In the genomic region with DNA sequence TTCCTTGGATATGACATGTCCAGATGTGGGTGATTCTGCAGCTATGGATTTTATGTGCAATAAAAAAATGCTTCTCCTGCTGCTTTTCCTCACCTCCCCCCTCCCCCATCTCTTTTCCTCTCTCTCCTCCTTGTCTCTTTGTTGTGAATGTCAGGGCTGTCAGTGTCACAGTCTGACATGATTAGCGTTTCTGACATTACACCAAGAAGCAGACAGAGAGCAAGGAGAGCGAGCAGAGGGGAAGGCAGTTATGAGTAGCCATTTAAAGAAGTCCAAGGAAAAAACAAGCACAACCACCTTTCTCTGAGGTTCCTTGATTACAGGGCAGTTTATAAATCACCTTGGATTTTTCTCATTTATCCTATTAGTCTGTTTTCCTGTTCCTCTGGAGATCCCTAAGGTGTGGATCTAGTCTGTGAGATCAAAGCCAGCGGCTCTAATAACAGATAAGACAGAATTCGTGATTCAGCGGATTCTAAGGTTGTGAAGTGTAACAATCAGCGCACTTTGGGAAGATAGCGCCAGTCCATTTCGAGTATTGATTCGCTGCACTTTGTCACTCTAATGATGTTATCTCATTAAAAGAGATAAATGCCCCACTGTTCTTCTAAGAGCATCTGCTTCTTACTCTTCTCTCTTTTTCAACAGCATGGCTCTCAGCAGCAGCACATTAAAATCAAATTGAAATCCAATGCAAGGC, we compare ENCODE assay signal across 14 cellular contexts.
DNase-seq lines count a peak whose midpoint lies in the region; ATAC-seq and TF ChIP-seq lines count a peak whose summit lies in the region.
"Had no signal": no experiment of that assay in that cellular context is flagged by ENCODE, and none has a peak within 500 bp of the region (broad histone marks: within the 10 kb centered on the region; RNA-seq: fewer than 3 reads in every experiment).

No MANE protein-coding gene starts in this region.

- CTCF ChIA-PET in AG04450 (lab: Charles Lee) = no interaction called here
- CTCF ChIA-PET in CD8-positive, alpha-beta T cell (lab: Charles Lee) = interaction anchor here (0.8 to 1.6 kb wide), 5 partner anchors 11 to 198 kb away, joined by 3 read pairs; no protein-coding TSS in a partner anchor

- H3K9me3 ChIP-seq in AG04450 (ENCODE audit: control insufficient read depth, insufficient read depth, low read length) = peaks cover 5% of the 10 kb centered on the region; the same call in 1 of the 2 replicates
- no peaks in the 10 kb centered on the region for H3K9me3 ChIP-seq in CD8-positive, alpha-beta T cell (ENCODE audit: low read length)

- H3K36me3 ChIP-seq in CD8-positive, alpha-beta T cell (ENCODE audit: insufficient read depth, low read length) = peaks cover 8% of the 10 kb centered on the region

- POLR2A ChIA-PET in AG04450 (lab: Yijun Ruan, JAX) = interaction anchor here (1.3 to 1.6 kb wide), 2 partner anchors 17 to 23 kb away, joined by 6 to 24 read pairs; no protein-coding TSS in a partner anchor
- POLR2A ChIA-PET in CD8-positive, alpha-beta T cell (lab: Charles Lee) = no interaction called here

- intact Hi-C loops in CD8-positive, alpha-beta T cell (cut with DNase I, micrococcal nuclease) = no loop called here
- intact Hi-C loops in activated T-helper 1 cell treated with anti-CD3 and anti-CD28 coated beads, Interleukin-12 subunit alpha, Interleukin-12 subunit beta, Interleukin-2, Interleukin-4 antibody, amounts not matched to agents 30 ng/mL and 10 ng/mL and 1 ng/mL, durations not matched to agents 14 hours and 24 hours and 36 hours (cut with micrococcal nuclease) = no loop called here

- H3K4me3 ChIP-seq in AG04450 (ENCODE audit: low read depth, low read length) = no peak overlapping the region
- no peak overlapping the region for H3K4me3 ChIP-seq in CD8-positive, alpha-beta T cell (ENCODE audit: low read depth, low read length)
- H3K4me3 ChIP-seq: BLaER1 treated with 17β-estradiol and CSF1 and Interleukin-3, amounts not matched to agents 10 nM and 100 nM; PC-9 had no signal

- peaks cover 80% of the 10 kb centered on the region for H3K4me1 ChIP-seq in CD8-positive, alpha-beta T cell (ENCODE audit: insufficient read depth, low read length)

- H3K27ac Mint-ChIP-seq in CD8-positive, alpha-beta T cell = peak overlapping the region; percentile 79
- H3K27ac Mint-ChIP-seq in activated T-helper 1 cell treated with anti-CD3 and anti-CD28 coated beads, Interleukin-12 subunit alpha, Interleukin-12 subunit beta, Interleukin-2, Interleukin-4 antibody, amounts not matched to agents 30 ng/mL and 10 ng/mL and 1 ng/mL, durations not matched to agents 14 hours and 24 hours and 36 hours = peak overlapping the region; percentile 35
- H3K27ac Mint-ChIP-seq in naive B cell = peak overlapping the region; percentile 9 to 83 (median 39)
- H3K27ac Mint-ChIP-seq: activated CD4-positive, alpha-beta memory T cell treated with anti-CD3 and anti-CD28 coated beads, Interleukin-2, amount 10 ng/mL, durations not matched to agents 7 days and 5 days had no signal

- H3K27ac ChIP-seq in AG04450 (ENCODE audit: low read depth, low read length) = peak overlapping the region; percentile 90
- H3K27ac ChIP-seq in CD8-positive, alpha-beta T cell (ENCODE audit: low read depth, low read length) = peak overlapping the region; percentile 6
- H3K27ac ChIP-seq: BLaER1 treated with 17β-estradiol and CSF1 and Interleukin-3, amounts not matched to agents 10 nM and 100 nM; PC-9 had no signal

- no peaks in the 10 kb centered on the region for H3K27me3 ChIP-seq in AG04450 (ENCODE audit: control insufficient read depth, insufficient read depth, low read length)
- H3K27me3 ChIP-seq in CD8-positive, alpha-beta T cell (ENCODE audit: insufficient read depth, low read length) = no peaks in the 10 kb centered on the region
- H3K27me3 ChIP-seq: BLaER1 treated with 17β-estradiol and CSF1 and Interleukin-3, amounts not matched to agents 10 nM and 100 nM had no signal

- H3K36me3 Mint-ChIP-seq in CD8-positive, alpha-beta T cell = peaks cover 36% of the 10 kb centered on the region
- peaks cover 45% of the 10 kb centered on the region for H3K36me3 Mint-ChIP-seq in activated T-helper 1 cell treated with anti-CD3 and anti-CD28 coated beads, Interleukin-12 subunit alpha, Interleukin-12 subunit beta, Interleukin-2, Interleukin-4 antibody, amounts not matched to agents 30 ng/mL and 10 ng/mL and 1 ng/mL, durations not matched to agents 14 hours and 24 hours and 36 hours (ENCODE audit: low read depth)
- H3K36me3 Mint-ChIP-seq in naive B cell = peaks cover 44 to 53% of the 10 kb centered on the region in 2 donors

- TF ChIP-seq CTCF in AG04450 (IDR thresholded peaks at IDR 0.05; ENCODE audit: low read depth, low read length) = no peak
- no peak for TF ChIP-seq CTCF in CD8-positive, alpha-beta T cell (IDR thresholded peaks at IDR 0.05)

- ATAC-seq in CD8-positive, alpha-beta T cell = no peak
- ATAC-seq in naive B cell (ENCODE audit: low read depth in 2 of 2) = no peak
- ATAC-seq in HG03378 (IDR thresholded peaks at IDR 0.05; ENCODE audit: unreplicated experiment) = no peak
- ATAC-seq in HG03442 (IDR thresholded peaks at IDR 0.05; ENCODE audit: unreplicated experiment) = no peak

- peaks cover 5% of the 10 kb centered on the region for H3K9me3 Mint-ChIP-seq in CD8-positive, alpha-beta T cell
- H3K9me3 Mint-ChIP-seq in activated T-helper 1 cell treated with anti-CD3 and anti-CD28 coated beads, Interleukin-12 subunit alpha, Interleukin-12 subunit beta, Interleukin-2, Interleukin-4 antibody, amounts not matched to agents 30 ng/mL and 10 ng/mL and 1 ng/mL, durations not matched to agents 14 hours and 24 hours and 36 hours = peaks cover 17% of the 10 kb centered on the region
- H3K9me3 Mint-ChIP-seq in naive B cell = peaks cover 5 to 26% (median 11%) of the 10 kb centered on the region in 7 donors

- peak overlapping the region; percentile 40 for H3K4me3 Mint-ChIP-seq in CD8-positive, alpha-beta T cell
- peak overlapping the region; percentile 45 for H3K4me3 Mint-ChIP-seq in activated T-helper 1 cell treated with anti-CD3 and anti-CD28 coated beads, Interleukin-12 subunit alpha, Interleukin-12 subunit beta, Interleukin-2, Interleukin-4 antibody, amounts not matched to agents 30 ng/mL and 10 ng/mL and 1 ng/mL, durations not matched to agents 14 hours and 24 hours and 36 hours
- peak overlapping the region in 6 of 8 donors; percentile 1 to 55 (median 26) for H3K4me3 Mint-ChIP-seq in naive B cell
- H3K4me3 Mint-ChIP-seq: activated CD4-positive, alpha-beta memory T cell treated with anti-CD3 and anti-CD28 coated beads, Interleukin-2, amount 10 ng/mL, durations not matched to agents 7 days and 5 days had no signal

- peaks cover 79% of the 10 kb centered on the region for H3K4me1 Mint-ChIP-seq in CD8-positive, alpha-beta T cell (ENCODE audit: low read depth)
- H3K4me1 Mint-ChIP-seq in activated T-helper 1 cell treated with anti-CD3 and anti-CD28 coated beads, Interleukin-12 subunit alpha, Interleukin-12 subunit beta, Interleukin-2, Interleukin-4 antibody, amounts not matched to agents 30 ng/mL and 10 ng/mL and 1 ng/mL, durations not matched to agents 14 hours and 24 hours and 36 hours (ENCODE audit: low read depth) = peaks cover 67% of the 10 kb centered on the region
- peaks cover 49 to 87% (median 59%) of the 10 kb centered on the region in 3 donors for H3K4me1 Mint-ChIP-seq in naive B cell

- DNase-seq in AG04450 (ENCODE audit: low read depth, low spot score) (no peak), naive B cell (no peak), NCI-H748 (lab: John Stamatoyannopoulos, UW; ENCODE audit: unreplicated experiment) (no peak)
- DNase-seq in CD8-positive, alpha-beta T cell = no peak
- DNase-seq in activated T-helper 1 cell treated with anti-CD3 and anti-CD28 coated beads, Interleukin-12 subunit alpha, Interleukin-12 subunit beta, Interleukin-2, Interleukin-4 antibody, amounts not matched to agents 30 ng/mL and 10 ng/mL and 1 ng/mL, durations not matched to agents 14 hours and 24 hours and 36 hours (ENCODE audit: low spot score) = no peak
- DNase-seq: activated CD4-positive, alpha-beta memory T cell treated with anti-CD3 and anti-CD28 coated beads, Interleukin-2, amount 10 ng/mL, durations not matched to agents 7 days and 5 days; kidney; NCI-H1105; PC-9; stimulated activated CD8-positive, alpha-beta memory T cell treated with anti-CD3 and anti-CD28 coated beads, Interleukin-4, amount 100 ng/mL, for 48 hours; T-helper 9 cell had no signal

- no peaks in the 10 kb centered on the region for H3K27me3 Mint-ChIP-seq in CD8-positive, alpha-beta T cell (ENCODE audit: low read depth)
- H3K27me3 Mint-ChIP-seq in activated T-helper 1 cell treated with anti-CD3 and anti-CD28 coated beads, Interleukin-12 subunit alpha, Interleukin-12 subunit beta, Interleukin-2, Interleukin-4 antibody, amounts not matched to agents 30 ng/mL and 10 ng/mL and 1 ng/mL, durations not matched to agents 14 hours and 24 hours and 36 hours (ENCODE audit: insufficient read depth) = peaks cover 2% of the 10 kb centered on the region
- H3K27me3 Mint-ChIP-seq in naive B cell = no peaks in the 10 kb centered on the region
